ENCODE assay signal across 8 cellular contexts in genomic region chr10:70672993-70673928, GRCh38. TPM values are rescaled to one million over a fixed set of nuclear protein-coding genes. Genes with fewer than 3 reads are reported as not detected.
A peak's percentile ranks its signal among the peaks of the same experiment; 100 is the strongest.
DNase-seq lines count a peak whose midpoint lies in the region; ATAC-seq and TF ChIP-seq lines count a peak whose summit lies in the region.

No MANE protein-coding gene starts in this region.

- H3K36me3 ChIP-seq in esophagus muscularis mucosa = no peaks in the 10 kb centered on the region
- peaks cover 3% of the 10 kb centered on the region for H3K36me3 ChIP-seq in osteoblast (ENCODE audit: insufficient read depth, low read length)

- H4K20me1 ChIP-seq in osteoblast (ENCODE audit: insufficient read depth, low read length) = no peaks in the 10 kb centered on the region

- H2AFZ ChIP-seq in osteoblast (ENCODE audit: low read length) = no peak overlapping the region

- H3K4me1 ChIP-seq in esophagus muscularis mucosa (peaks cover 16 to 35% (median 23%) of the 10 kb centered on the region in 4 donors), osteoblast (ENCODE audit: insufficient read depth, low read length) (peaks cover 25% of the 10 kb centered on the region)

- ATAC-seq in GM18511 (IDR thresholded peaks at IDR 0.05; ENCODE audit: unreplicated experiment) = no peak

- H3K27ac ChIP-seq in esophagus muscularis mucosa (replicated peaks in 1 of 4) (no peak overlapping the region), osteoblast (ENCODE audit: low read depth, low read length) (peak overlapping the region; percentile 93)

- peaks cover 0 to 62% (median 3%) of the 10 kb centered on the region in 4 donors for H3K27me3 ChIP-seq in esophagus muscularis mucosa
- H3K27me3 ChIP-seq in osteoblast (ENCODE audit: insufficient read depth, low read length) = no peaks in the 10 kb centered on the region

- no peaks in the 10 kb centered on the region for H3K79me2 ChIP-seq in osteoblast (ENCODE audit: insufficient read depth, low read length)

- intact Hi-C loops in esophagus muscularis mucosa (cut with DNase I) = no loop called here

- no peak for TF ChIP-seq POLR2A in esophagus muscularis mucosa (IDR thresholded peaks at IDR 0.05; ENCODE audit: low read depth)

- H3K9me3 ChIP-seq in esophagus muscularis mucosa (no peaks in the 10 kb centered on the region), osteoblast (ENCODE audit: low read depth, low read length) (no peaks in the 10 kb centered on the region)

- TF ChIP-seq EP300 in esophagus muscularis mucosa (IDR thresholded peaks at IDR 0.05) = no peak

- TF ChIP-seq CTCF in esophagus muscularis mucosa (IDR thresholded peaks at IDR 0.05) (no peak), osteoblast (IDR thresholded peaks at IDR 0.05; ENCODE audit: extremely low read depth, low read depth, low read length) (no peak)

- 33% methylated on average over 9 of the region's 15 CpGs for WGBS in esophagus muscularis mucosa

- peak overlapping the region; percentile 48 to 59 (median 52) for H3K4me3 ChIP-seq in esophagus muscularis mucosa
- H3K4me3 ChIP-seq in osteoblast (ENCODE audit: insufficient read depth, low read length) = peak overlapping the region; percentile 76

- H3K4me2 ChIP-seq in osteoblast (ENCODE audit: insufficient read depth, low read length) = peak overlapping the region; percentile 73

- DNase-seq in Daoy (ENCODE audit: low read depth) = peak; percentile 58
- peak; percentile 96 for DNase-seq in RPMI7951 (ENCODE audit: low read depth)
- DNase-seq in esophagus muscularis mucosa (ENCODE audit: extremely low spot score) = no peak
- peak; percentile 100 for DNase-seq in osteoblast (ENCODE audit: insufficient read length, low spot score, missing footprints)
- no peak for DNase-seq in stimulated activated CD4-positive, alpha-beta T cell treated with anti-CD3 and anti-CD28 coated beads, Interleukin-2, amount 100 ng/mL, for 24 hours
- DNase-seq in hippocampal formation (lab: John Stamatoyannopoulos, UW) = no peak
- DNase-seq in NCI-H524 treated with DMSO at 0.1 percent for 48 hours (lab: John Stamatoyannopoulos, UW) = no peak

RNA-seq across cellular contexts. Expression of gene ADAMTS14, which starts 1.0 kb away (rescaled TPM):
- 0.06 TPM in 1 of 2 replicates, not detected in the other for total RNA-seq in Daoy (2014; rRNA removed; shearing (Covaris generic))
- 10.1 and 11.0 TPM in 2 replicates for total RNA-seq in RPMI7951 (2014; rRNA removed; shearing (Covaris generic))
- total RNA-seq in esophagus muscularis mucosa = under 1 TPM in 2 of 4 donors, not detected in 2; 0.13 to 0.50 TPM
- total RNA-seq in osteoblast = 2.4 and 2.9 TPM in 2 replicates

Comparison
In these comparisons a context has a peak if more than half of its experiments do, and no peak if none do; other contexts are left out.
1. DNase-seq: peak in Daoy (single experiment), RPMI7951 (single experiment) and osteoblast (single experiment); none in esophagus muscularis mucosa (single experiment), stimulated activated CD4-positive, alpha-beta T cell treated with anti-CD3 and anti-CD28 coated beads, Interleukin-2, amount 100 ng/mL, for 24 hours (0 of 2), hippocampal formation (0 of 2) and NCI-H524 treated with DMSO at 0.1 percent for 48 hours (single experiment).